Comparison of ENCODE assay signal across 33 cellular contexts in the genomic region with DNA sequence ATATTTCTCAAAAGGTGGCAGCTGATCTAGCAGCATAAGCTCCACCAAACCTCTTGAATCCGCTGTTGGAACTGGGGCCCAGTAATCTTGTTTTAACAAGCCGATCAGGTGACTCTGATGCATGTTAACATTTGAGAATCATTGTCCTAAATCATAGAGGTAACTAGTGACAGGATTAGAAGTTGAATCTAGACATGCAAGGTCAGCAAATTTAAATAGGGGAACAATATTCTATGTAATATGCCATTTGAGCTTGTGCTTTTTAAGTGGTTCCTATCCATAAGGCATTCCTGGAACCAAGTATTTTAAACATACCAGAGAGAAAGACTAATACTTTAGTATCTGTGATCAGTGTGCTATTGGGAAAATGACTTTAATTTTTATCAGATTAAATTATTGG.
"Had no signal": no experiment of that assay in that cellular context is flagged by ENCODE, and none has a peak within 500 bp of the region (broad histone marks: within the 10 kb centered on the region; RNA-seq: fewer than 3 reads in every experiment).

No MANE protein-coding gene starts in this region.

- H3K9me3 Mint-ChIP-seq: activated CD4-positive, alpha-beta T cell treated with anti-CD3 and anti-CD28 coated beads, Interleukin-2, amount 10 ng/mL, durations not matched to agents 24 days and 14 days; activated naive CD8-positive, alpha-beta T cell treated with anti-CD3 and anti-CD28 coated beads, Interleukin-2, amount 10 ng/mL, durations not matched to agents 7 days and 5 days; T-helper 1 cell treated with Interleukin-12 subunit alpha and Interleukin-12 subunit beta and Interleukin-4 antibody, amounts not matched to agents 30 μg/mL and 1 μg/mL, for 36 hours had no signal

- H3K9me2 ChIP-seq: SK-N-SH had no signal

- DNase-seq: activated CD4-positive, alpha-beta T cell treated with anti-CD3 and anti-CD28 coated beads, Interleukin-2, amount 10 ng/mL, durations not matched to agents 24 days and 14 days; activated CD4-positive, alpha-beta T cell treated with anti-CD3 and anti-CD28 coated beads, Interleukin-2, amount 50 U/mL, for 4 hours; activated CD8-positive, alpha-beta T cell treated with anti-CD3 and anti-CD28 coated beads for 36 hours; activated gamma-delta T cell; activated naive CD4-positive, alpha-beta T cell treated with Interleukin-2 at 50 U/mL for 16 hours; activated naive CD8-positive, alpha-beta T cell treated with anti-CD3 and anti-CD28 coated beads, Interleukin-2, amount 10 ng/mL, durations not matched to agents 7 days and 5 days; activated T-cell treated with anti-CD3 and anti-CD28 coated beads, Interleukin-2, amount 50 U/mL, for 24 hours; adrenal gland; body of pancreas; caudate nucleus; Kasumi-1; MG63; NCI-H1048; NCI-H1105 treated with DMSO at 0.1 percent for 48 hours; NCI-H1436; NCI-H1694; NCI-H1930; NCI-H2081 treated with DMSO at 0.1 percent for 48 hours; NCI-H510A; NCI-H69; Peyer's patch; RPMI8226; SHP77 treated with DMSO at 0.1 percent for 48 hours; SK-N-SH had no signal

- H3K36me3 Mint-ChIP-seq: activated naive CD4-positive, alpha-beta T cell treated with anti-CD3 and anti-CD28 coated beads, Interleukin-2, amount 50 U/mL, for 24 hours; activated naive CD8-positive, alpha-beta T cell treated with anti-CD3 and anti-CD28 coated beads, Interleukin-2, amount 10 ng/mL, durations not matched to agents 7 days and 5 days had no signal

- H3K27ac Mint-ChIP-seq: activated CD4-positive, alpha-beta T cell treated with anti-CD3 and anti-CD28 coated beads, Interleukin-2, amount 10 ng/mL, durations not matched to agents 24 days and 14 days; activated CD8-positive, alpha-beta T cell treated with anti-CD3 and anti-CD28 coated beads for 36 hours; activated naive CD4-positive, alpha-beta T cell treated with anti-CD3 and anti-CD28 coated beads, Interleukin-2, amount 50 U/mL, for 24 hours; activated naive CD8-positive, alpha-beta T cell treated with anti-CD3 and anti-CD28 coated beads, Interleukin-2, amount 10 ng/mL, durations not matched to agents 7 days and 5 days; activated T-cell treated with anti-CD3 and anti-CD28 coated beads, Interleukin-2, amount 50 U/mL, for 24 hours; activated T-helper 2 cell treated with anti-CD3 and anti-CD28 coated beads, Interferon-gamma antibody, Interleukin-2, Interleukin-4, amounts not matched to agents 10 μg/mL and 5 μg/mL and 100 μg/mL, durations not matched to agents 14 hours and 24 hours and 36 hours; T-helper 1 cell treated with Interleukin-12 subunit alpha and Interleukin-12 subunit beta and Interleukin-4 antibody, amounts not matched to agents 30 μg/mL and 1 μg/mL, for 36 hours; T-helper 2 cell treated with Interferon-gamma antibody and Interleukin-4, amounts not matched to agents 5 μg/mL and 100 μg/mL, for 36 hours had no signal

- FAIRE-seq: astrocyte, colon, TTC549 had no signal

- H3K4me1 ChIP-seq: adrenal gland, body of pancreas, breast epithelium, Peyer's patch, SJSA1 had no signal

- H3K9me3 ChIP-seq: adrenal gland, body of pancreas, breast epithelium, MG63, Peyer's patch, SJSA1, SK-N-SH had no signal

- H3K4me2 ChIP-seq: SK-N-SH had no signal

- H3K27ac ChIP-seq: adrenal gland, body of pancreas, breast epithelium, Peyer's patch, SJSA1 had no signal

- H3K9ac ChIP-seq: SK-N-SH had no signal

- H3K4me3 ChIP-seq: adrenal gland, body of pancreas, breast epithelium, MG63, Peyer's patch, SJSA1 had no signal

- H3K4me1 Mint-ChIP-seq: activated CD4-positive, alpha-beta T cell treated with anti-CD3 and anti-CD28 coated beads, Interleukin-2, amount 10 ng/mL, durations not matched to agents 24 days and 14 days; activated naive CD4-positive, alpha-beta T cell treated with anti-CD3 and anti-CD28 coated beads, Interleukin-2, amount 50 U/mL, for 24 hours; activated naive CD8-positive, alpha-beta T cell treated with anti-CD3 and anti-CD28 coated beads, Interleukin-2, amount 10 ng/mL, durations not matched to agents 7 days and 5 days had no signal

- H3K27me3 Mint-ChIP-seq: activated CD4-positive, alpha-beta T cell treated with anti-CD3 and anti-CD28 coated beads, Interleukin-2, amount 10 ng/mL, durations not matched to agents 24 days and 14 days; activated CD8-positive, alpha-beta T cell treated with anti-CD3 and anti-CD28 coated beads for 36 hours; activated naive CD4-positive, alpha-beta T cell treated with anti-CD3 and anti-CD28 coated beads, Interleukin-2, amount 50 U/mL, for 24 hours; activated naive CD8-positive, alpha-beta T cell treated with anti-CD3 and anti-CD28 coated beads, Interleukin-2, amount 10 ng/mL, durations not matched to agents 7 days and 5 days; activated T-cell treated with anti-CD3 and anti-CD28 coated beads, Interleukin-2, amount 50 U/mL, for 24 hours had no signal

- ATAC-seq: activated CD8-positive, alpha-beta T cell treated with anti-CD3 and anti-CD28 coated beads for 36 hours; body of pancreas had no signal

- H3K27me3 ChIP-seq: adrenal gland, body of pancreas, breast epithelium, MG63, Peyer's patch, SJSA1 had no signal

- H3K4me3 Mint-ChIP-seq: activated CD4-positive, alpha-beta T cell treated with anti-CD3 and anti-CD28 coated beads, Interleukin-2, amount 10 ng/mL, durations not matched to agents 24 days and 14 days; activated CD8-positive, alpha-beta T cell treated with anti-CD3 and anti-CD28 coated beads for 36 hours; activated naive CD4-positive, alpha-beta T cell treated with anti-CD3 and anti-CD28 coated beads, Interleukin-2, amount 50 U/mL, for 24 hours; activated naive CD8-positive, alpha-beta T cell treated with anti-CD3 and anti-CD28 coated beads, Interleukin-2, amount 10 ng/mL, durations not matched to agents 7 days and 5 days; activated T-cell treated with anti-CD3 and anti-CD28 coated beads, Interleukin-2, amount 50 U/mL, for 24 hours; T-helper 1 cell treated with Interleukin-12 subunit alpha and Interleukin-12 subunit beta and Interleukin-4 antibody, amounts not matched to agents 30 μg/mL and 1 μg/mL, for 36 hours; T-helper 2 cell treated with Interferon-gamma antibody and Interleukin-4, amounts not matched to agents 5 μg/mL and 100 μg/mL, for 36 hours had no signal

- H3K36me3 ChIP-seq: adrenal gland, breast epithelium, MG63, Peyer's patch, SJSA1 had no signal
